ENCODE assay signal across 8 cellular contexts in genomic region chr11:126416542-126417090, GRCh38.
DNase-seq lines count a peak whose midpoint lies in the region; ATAC-seq and TF ChIP-seq lines count a peak whose summit lies in the region.

No MANE protein-coding gene starts in this region.

- peak; percentile 74 for DNase-seq in EH (ENCODE audit: low read depth)
- peak; percentile 76 for DNase-seq in HCEC 1CT
- peak; percentile 44 for DNase-seq in NCI-H2029 treated with DMSO at 0.1 percent for 48 hours (lab: John Stamatoyannopoulos, UW)
- peak; percentile 70 for DNase-seq in activated T-cell treated with anti-CD3 and anti-CD28 coated beads for 48 hours (ENCODE audit: low read depth)
- DNase-seq in epithelial cell of prostate (ENCODE audit: low read depth, low spot score): no peak
- peak; percentile 90 to 94 (median 92) for DNase-seq in mucosa of descending colon
- peak; percentile 27 to 45 for DNase-seq in stimulated activated CD8-positive, alpha-beta memory T cell treated with anti-CD3 and anti-CD28 coated beads, Interleukin-2, amount 100 ng/mL, for 1 hour (ENCODE audit: low read depth in 2 of 2)
- DNase-seq in KBM-7: no peak

- no peak for TF ChIP-seq CTCF in mucosa of descending colon (IDR thresholded peaks at IDR 0.05)

- intact Hi-C loops in mucosa of descending colon (cut with DNase I, micrococcal nuclease): no loop called here

- in situ Hi-C loops in KBM-7 (cut with MboI; ENCODE audit: low pct_unique_long_range_greater_than_20kb, low sequenced_read_pairs): no loop called here

- no peak overlapping the region for H3K4me3 ChIP-seq in mucosa of descending colon

- H3K27ac ChIP-seq in epithelial cell of prostate: peak overlapping the region; percentile 19

- peaks cover 17% of the 10 kb centered on the region for H3K4me1 ChIP-seq in mucosa of descending colon (ENCODE audit: low read depth)

- ATAC-seq in mucosa of descending colon: peak; percentile 84

- H3K36me3 ChIP-seq in mucosa of descending colon (ENCODE audit: low read depth): no peaks in the 10 kb centered on the region

- H3K9me3 ChIP-seq in mucosa of descending colon: no peaks in the 10 kb centered on the region

Comparison
In these comparisons a context has a peak if more than half of its experiments do, and no peak if none do; other contexts are left out.
1. DNase-seq: peak in EH (single experiment), HCEC 1CT (single experiment), NCI-H2029 treated with DMSO at 0.1 percent for 48 hours (single experiment), activated T-cell treated with anti-CD3 and anti-CD28 coated beads for 48 hours (single experiment), mucosa of descending colon (3 of 3) and stimulated activated CD8-positive, alpha-beta memory T cell treated with anti-CD3 and anti-CD28 coated beads, Interleukin-2, amount 100 ng/mL, for 1 hour (2 of 2); none in epithelial cell of prostate (single experiment) and KBM-7 (single experiment).